ENCODE assay signal across 8 cellular contexts in the genomic region with DNA sequence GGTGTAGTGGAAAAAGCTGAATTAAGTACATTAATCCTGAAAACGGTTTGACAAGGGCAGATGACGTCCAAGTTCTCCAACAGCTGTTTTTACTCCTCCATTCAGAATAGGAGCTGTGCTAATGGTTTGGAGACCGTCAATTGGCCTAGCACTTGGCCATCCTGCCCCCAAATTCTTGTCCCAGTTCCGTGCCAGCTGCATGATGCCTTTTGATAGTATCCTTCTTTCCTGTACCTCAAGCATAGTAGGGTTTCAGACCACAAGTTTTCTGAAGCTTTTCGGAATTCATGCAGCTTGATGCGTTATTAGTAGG. TPM values are rescaled to one million over a fixed set of nuclear protein-coding genes. Genes with fewer than 3 reads are reported as not detected.
A peak's percentile ranks its signal among the peaks of the same experiment; 100 is the strongest.
DNase-seq lines count a peak whose midpoint lies in the region; ATAC-seq and TF ChIP-seq lines count a peak whose summit lies in the region.

No MANE protein-coding gene starts in this region.

- peak; percentile 15 for ATAC-seq in GM21526 (IDR thresholded peaks at IDR 0.05; ENCODE audit: low FRiP score, unreplicated experiment)

- H3K27ac ChIP-seq in WERI-Rb-1 = peak overlapping the region; percentile 80

- peak overlapping the region; percentile 65 for H3K4me3 ChIP-seq in WERI-Rb-1 (ENCODE audit: low read depth, low read length)

- intact Hi-C loops in CD14-positive monocyte (cut with micrococcal nuclease) = no loop called here

- H3K4me1 Mint-ChIP-seq in CD14-positive monocyte (peaks cover 14% of the 10 kb centered on the region), glutamatergic neuron (ENCODE audit: low read depth, unreplicated experiment) (peaks cover 3% of the 10 kb centered on the region), progenitor cell of endocrine pancreas (ENCODE audit: low read depth) (peaks cover 27% of the 10 kb centered on the region)

- peak overlapping the region in 3 of 7 donors; percentile 14 to 62 (median 54) for H3K27ac Mint-ChIP-seq in CD14-positive monocyte
- H3K27ac Mint-ChIP-seq in glutamatergic neuron (ENCODE audit: unreplicated experiment) = peak overlapping the region; percentile 43
- H3K27ac Mint-ChIP-seq in progenitor cell of endocrine pancreas = peak overlapping the region; percentile 95

- TF ChIP-seq CTCF in CD14-positive monocyte (IDR thresholded peaks at IDR 0.05) (no peak), WERI-Rb-1 (IDR thresholded peaks at IDR 0.05; ENCODE audit: low read depth, low read length) (no peak), glutamatergic neuron (IDR thresholded peaks at IDR 0.05; ENCODE audit: partially characterized antibody, unreplicated experiment) (no peak), progenitor cell of endocrine pancreas (IDR thresholded peaks at IDR 0.05; ENCODE audit: unreplicated experiment) (no peak)

- H3K9me3 Mint-ChIP-seq in CD14-positive monocyte = no peaks in the 10 kb centered on the region
- no peaks in the 10 kb centered on the region for H3K9me3 Mint-ChIP-seq in glutamatergic neuron (ENCODE audit: unreplicated experiment)
- no peaks in the 10 kb centered on the region for H3K9me3 Mint-ChIP-seq in progenitor cell of endocrine pancreas (ENCODE audit: low read depth)

- H3K36me3 ChIP-seq in WERI-Rb-1 = no peaks in the 10 kb centered on the region

- no peaks in the 10 kb centered on the region for H3K36me3 Mint-ChIP-seq in CD14-positive monocyte
- H3K36me3 Mint-ChIP-seq in glutamatergic neuron (ENCODE audit: unreplicated experiment) = no peaks in the 10 kb centered on the region
- peaks cover 5% of the 10 kb centered on the region for H3K36me3 Mint-ChIP-seq in progenitor cell of endocrine pancreas (ENCODE audit: insufficient read depth)

- DNase-seq in CD14-positive monocyte (ENCODE audit: low spot score) (no peak), WERI-Rb-1 (no peak), glutamatergic neuron (no peak), progenitor cell of endocrine pancreas (ENCODE audit: low spot score, unreplicated experiment) (no peak), glomerular visceral epithelial cell (ENCODE audit: extremely low spot score) (no peak), A172 (ENCODE audit: low spot score) (no peak), HK-2 (ENCODE audit: unreplicated experiment) (no peak)

- no peaks in the 10 kb centered on the region for H3K27me3 ChIP-seq in WERI-Rb-1 (ENCODE audit: insufficient read depth, low read depth, severe bottlenecking)

- H3K27me3 Mint-ChIP-seq in CD14-positive monocyte (ENCODE audit: low read depth in 3 of 3) (peaks cover 3 to 9% (median 5%) of the 10 kb centered on the region in 3 donors), glutamatergic neuron (ENCODE audit: unreplicated experiment) (peaks cover 4% of the 10 kb centered on the region), progenitor cell of endocrine pancreas (no peaks in the 10 kb centered on the region)

- H3K4me3 Mint-ChIP-seq in CD14-positive monocyte (peak overlapping the region; percentile 96), glutamatergic neuron (ENCODE audit: unreplicated experiment) (peak overlapping the region; percentile 89), progenitor cell of endocrine pancreas (ENCODE audit: low read depth) (peak overlapping the region; percentile 90)

- H3K9me3 ChIP-seq in WERI-Rb-1 (ENCODE audit: severe bottlenecking) = no peaks in the 10 kb centered on the region

RNA-seq across cellular contexts. Expression of gene LIMA1, which starts 0.6 kb away (rescaled TPM):
- under 1 TPM; 0.24 to 0.62 TPM for polyA plus RNA-seq in CD14-positive monocyte
- 69.4 TPM for total RNA-seq in glutamatergic neuron (ENCODE audit: unreplicated experiment)
- 39.9 and 40.9 TPM in 2 replicates for total RNA-seq in progenitor cell of endocrine pancreas
- total RNA-seq in A172 (2014; rRNA removed; shearing (Covaris generic)) = 108 and 109 TPM in 2 replicates
